8 cellular contexts compared by ENCODE assay signal in genomic region chr6:33312361-33313104, GRCh38. TPM values are rescaled to one million over a fixed set of nuclear protein-coding genes. Genes with fewer than 3 reads are reported as not detected.
DNase-seq lines count a peak whose midpoint lies in the region; ATAC-seq, FAIRE-seq and TF ChIP-seq lines count a peak whose summit lies in the region.

No MANE protein-coding gene starts in this region.

- CTCF ChIA-PET in endothelial cell of umbilical vein (lab: Charles Lee), result interaction anchor here (1.3 to 2.6 kb wide), 4 partner anchors 11 to 36 kb away, joined by 3 to 19 read pairs (median 8); partner anchors contain the start of genes B3GALT4 and RGL2

- no peak overlapping the region for H2AFZ ChIP-seq in endothelial cell of umbilical vein (ENCODE audit: low read depth, low read length)

- H3K9me1 ChIP-seq in endothelial cell of umbilical vein (replicated peaks; ENCODE audit: control insufficient read depth, extremely low read depth, insufficient read depth, low read length), result no peaks in the 10 kb centered on the region

- dilution Hi-C loops in endothelial cell of umbilical vein (cut with MboI; ENCODE audit: extremely low pct_ligation_motif_present, low sequenced_read_pairs), result no loop called here

- no TSS peak for BruUV-seq in endothelial cell of umbilical vein (replicated peaks; lab: Mats Ljungman, UMichigan)

- intact Hi-C loops in endothelial cell of umbilical vein (cut with micrococcal nuclease), result loop anchor here (1.0 to 10.0 kb wide), 4 partner anchors 33 to 262 kb away; partner anchors contain the start of genes B3GALT4, HSD17B8, RXRB and SLC39A7

- no peak for ATAC-seq in HG02623 (IDR thresholded peaks at IDR 0.05; ENCODE audit: unreplicated experiment)

- TF ChIP-seq POLR2A in endothelial cell of umbilical vein (IDR thresholded peaks at IDR 0.05; ENCODE audit: low read depth, low read length), result no peak

- peak overlapping the region; percentile 92 for H3K4me2 ChIP-seq in endothelial cell of umbilical vein (ENCODE audit: insufficient read depth, low read length)

- peak overlapping the region; percentile 37 to 96 (median 65) for H3K4me3 ChIP-seq in endothelial cell of umbilical vein (replicated peaks in 1 of 3; ENCODE audit: insufficient read depth in 1 of 3, low read depth in 1 of 3, low read length in 3 of 3)
- peak overlapping the region; percentile 98 for H3K4me3 ChIP-seq in mononuclear cell (ENCODE audit: low read length)

- peak overlapping the region; percentile 69 for H3K9ac ChIP-seq in endothelial cell of umbilical vein (replicated peaks; ENCODE audit: extremely low read depth, insufficient read depth, low read length)

- H3K9me3 ChIP-seq in endothelial cell of umbilical vein (replicated peaks; ENCODE audit: control insufficient read depth, insufficient read depth, low read length), result no peaks in the 10 kb centered on the region
- no peaks in the 10 kb centered on the region for H3K9me3 ChIP-seq in mononuclear cell (ENCODE audit: low read depth, low read length)

- TF ChIP-seq CTCF in endothelial cell of umbilical vein (IDR thresholded peaks at IDR 0.05; ENCODE audit: extremely low read depth in 1 of 2, insufficient read depth in 1 of 2, low read depth in 1 of 2, low read length in 2 of 2), result no peak

- peak; percentile 81 for DNase-seq in ELR (ENCODE audit: low read depth)
- peak; percentile 78 for DNase-seq in HT-29 (ENCODE audit: low spot score)
- DNase-seq in NOMO-1 (lab: John Stamatoyannopoulos, UW; ENCODE audit: unreplicated experiment in 2 of 2), result peak; percentile 45 to 67
- DNase-seq in activated CD8-positive, alpha-beta memory T cell treated with anti-CD3 and anti-CD28 coated beads, Interleukin-2, amount 50 U/mL, for 48 hours, result peak; percentile 79
- peak; percentile 39 for DNase-seq in endothelial cell of umbilical vein (ENCODE audit: low read depth, low spot score)
- DNase-seq in stimulated activated CD8-positive, alpha-beta memory T cell treated with anti-CD3 and anti-CD28 coated beads, Interleukin-4, amount 100 ng/mL, for 48 hours, result peak; percentile 83

- H3K4me1 ChIP-seq in endothelial cell of umbilical vein (ENCODE audit: control insufficient read depth, extremely low read depth, insufficient read depth, low read length) (peaks cover 16% of the 10 kb centered on the region), mononuclear cell (ENCODE audit: insufficient read depth, low read length) (peaks cover 63% of the 10 kb centered on the region)

- no peaks in the 10 kb centered on the region for H3K36me3 ChIP-seq in endothelial cell of umbilical vein (ENCODE audit: control insufficient read depth in 2 of 2, extremely low read depth in 1 of 2, insufficient read depth in 2 of 2, low read length in 2 of 2)

- no peak overlapping the region for H3K27ac ChIP-seq in endothelial cell of umbilical vein (ENCODE audit: insufficient read depth, low read depth, low read length)

- POLR2A ChIA-PET in endothelial cell of umbilical vein (lab: Charles Lee), result no interaction called here

- H4K20me1 ChIP-seq in endothelial cell of umbilical vein (replicated peaks; ENCODE audit: control insufficient read depth, extremely low read depth, insufficient read depth, low read length), result no peaks in the 10 kb centered on the region

- peaks cover 14% of the 10 kb centered on the region for H3K79me2 ChIP-seq in endothelial cell of umbilical vein (ENCODE audit: control insufficient read depth, insufficient read depth, low read length)

- FAIRE-seq in endothelial cell of umbilical vein (lab: Jason Lieb, UNC), result peak; percentile 31

- H3K27me3 ChIP-seq in endothelial cell of umbilical vein (ENCODE audit: control insufficient read depth in 2 of 2, insufficient read depth in 2 of 2, low read length in 2 of 2) (no peaks in the 10 kb centered on the region), mononuclear cell (ENCODE audit: insufficient read depth, low read length) (no peaks in the 10 kb centered on the region)

TF ChIP-seq in endothelial cell of umbilical vein, 7 proteins besides CTCF, POLR2A, EP300 and RAD21:
- no peak for TF ChIP-seq GATA2 (IDR thresholded peaks at IDR 0.05; ENCODE audit: insufficient read depth, insufficient read length, low read depth, low read length)
- no peak for TF ChIP-seq EZH2 (IDR thresholded peaks at IDR 0.05; ENCODE audit: borderline replicate concordance, low read depth, low read length, severe bottlenecking)
- TF ChIP-seq MYC (IDR thresholded peaks at IDR 0.05; ENCODE audit: low read depth, low read length), result no peak
- TF ChIP-seq, protein P1, sequence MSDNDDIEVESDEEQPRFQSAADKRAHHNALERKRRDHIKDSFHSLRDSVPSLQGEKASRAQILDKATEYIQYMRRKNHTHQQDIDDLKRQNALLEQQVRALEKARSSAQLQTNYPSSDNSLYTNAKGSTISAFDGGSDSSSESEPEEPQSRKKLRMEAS (IDR thresholded peaks at IDR 0.05; ENCODE audit: insufficient read depth, insufficient read length), result no peak
- TF ChIP-seq JUN (IDR thresholded peaks at IDR 0.05; ENCODE audit: borderline replicate concordance, insufficient read depth, insufficient read length, low read depth), result no peak
- TF ChIP-seq FOS (IDR thresholded peaks at IDR 0.05; ENCODE audit: borderline replicate concordance, insufficient read depth, low read length), result no peak
- no peak for TF ChIP-seq POLR2AphosphoS5 (IDR thresholded peaks at IDR 0.05; ENCODE audit: insufficient read depth, low read depth, low read length)

RNA-seq across cellular contexts. Expression of gene TAPBP, which starts 1.3 kb away (rescaled TPM):
- 163 and 194 TPM in 2 replicates for total RNA-seq in HT-29 (2014; rRNA removed; shearing (Covaris generic))
- 90.7 and 98.0 TPM in 2 replicates for total RNA-seq in endothelial cell of umbilical vein
- 69.6 and 79.9 TPM in 2 replicates for polyA plus RNA-seq in endothelial cell of umbilical vein
- 42.4 and 53.0 TPM in 2 replicates for polyA plus RNA-seq in endothelial cell of umbilical vein (2011; cell fraction: cytosol; rRNA removed)
- polyA plus RNA-seq in endothelial cell of umbilical vein (2011; cell fraction: nucleus; rRNA removed), result 59.5 and 68.8 TPM in 2 replicates
- polyA plus RNA-seq in endothelial cell of umbilical vein (2012), result 41.2 and 49.3 TPM in 2 replicates
- 57.0 and 60.6 TPM in 2 replicates for polyA minus RNA-seq in endothelial cell of umbilical vein
- polyA minus RNA-seq in endothelial cell of umbilical vein (2011; cell fraction: cytosol; rRNA and poly(A)+ RNA removed), result 38.7 TPM
- 24.4 and 32.1 TPM in 2 replicates for polyA minus RNA-seq in endothelial cell of umbilical vein (2011; cell fraction: nucleus; rRNA and poly(A)+ RNA removed)
- total RNA-seq in mononuclear cell, result 188 TPM

RNA-seq across cellular contexts. Expression of gene ZBTB22, which starts 5.0 kb away (rescaled TPM):
- 22.8 and 25.3 TPM in 2 replicates for total RNA-seq in HT-29 (2014; rRNA removed; shearing (Covaris generic))
- total RNA-seq in endothelial cell of umbilical vein (12.6 and 13.9 TPM in 2 replicates), mononuclear cell (12.6 TPM)
- 15.4 and 16.5 TPM in 2 replicates for polyA plus RNA-seq in endothelial cell of umbilical vein
- polyA plus RNA-seq in endothelial cell of umbilical vein (2011; cell fraction: cytosol; rRNA removed), result 12.3 and 14.5 TPM in 2 replicates
- polyA plus RNA-seq in endothelial cell of umbilical vein (2011; cell fraction: nucleus; rRNA removed), result 10.2 and 12.1 TPM in 2 replicates
- 8.0 and 11.4 TPM in 2 replicates for polyA plus RNA-seq in endothelial cell of umbilical vein (2012)
- 17.6 and 18.4 TPM in 2 replicates for polyA minus RNA-seq in endothelial cell of umbilical vein
- 7.0 TPM for polyA minus RNA-seq in endothelial cell of umbilical vein (2011; cell fraction: cytosol; rRNA and poly(A)+ RNA removed)
- 7.4 and 9.0 TPM in 2 replicates for polyA minus RNA-seq in endothelial cell of umbilical vein (2011; cell fraction: nucleus; rRNA and poly(A)+ RNA removed)

RNA-seq across cellular contexts. Expression of gene DAXX, which starts 10.2 kb away (rescaled TPM):
- 45.8 and 83.5 TPM in 2 replicates for total RNA-seq in HT-29 (2014; rRNA removed; shearing (Covaris generic))
- total RNA-seq in endothelial cell of umbilical vein (52.0 and 54.4 TPM in 2 replicates), mononuclear cell (15.2 TPM)
- polyA plus RNA-seq in endothelial cell of umbilical vein, result 19.2 and 20.5 TPM in 2 replicates
- 30.1 and 33.0 TPM in 2 replicates for polyA plus RNA-seq in endothelial cell of umbilical vein (2011; cell fraction: cytosol; rRNA removed)
- 40.9 and 50.0 TPM in 2 replicates for polyA plus RNA-seq in endothelial cell of umbilical vein (2011; cell fraction: nucleus; rRNA removed)
- 52.0 and 58.9 TPM in 2 replicates for polyA plus RNA-seq in endothelial cell of umbilical vein (2012)
- 17.5 and 28.2 TPM in 2 replicates for polyA minus RNA-seq in endothelial cell of umbilical vein
- polyA minus RNA-seq in endothelial cell of umbilical vein (2011; cell fraction: cytosol; rRNA and poly(A)+ RNA removed), result 7.6 TPM
- 11.7 and 14.9 TPM in 2 replicates for polyA minus RNA-seq in endothelial cell of umbilical vein (2011; cell fraction: nucleus; rRNA and poly(A)+ RNA removed)

RNA-seq across cellular contexts. Expression of gene RGL2, which starts 13.8 kb away (rescaled TPM):
- 38.2 and 42.6 TPM in 2 replicates for total RNA-seq in HT-29 (2014; rRNA removed; shearing (Covaris generic))
- 85.8 and 90.3 TPM in 2 replicates for total RNA-seq in endothelial cell of umbilical vein
- polyA plus RNA-seq in endothelial cell of umbilical vein, result 87.7 and 101 TPM in 2 replicates
- 39.3 and 50.9 TPM in 2 replicates for polyA plus RNA-seq in endothelial cell of umbilical vein (2011; cell fraction: cytosol; rRNA removed)
- polyA plus RNA-seq in endothelial cell of umbilical vein (2011; cell fraction: nucleus; rRNA removed), result 352 and 462 TPM in 2 replicates
- polyA plus RNA-seq in endothelial cell of umbilical vein (2012), result 43.0 and 44.3 TPM in 2 replicates
- polyA minus RNA-seq in endothelial cell of umbilical vein, result 80.4 and 85.1 TPM in 2 replicates
- 15.9 TPM for polyA minus RNA-seq in endothelial cell of umbilical vein (2011; cell fraction: cytosol; rRNA and poly(A)+ RNA removed)
- polyA minus RNA-seq in endothelial cell of umbilical vein (2011; cell fraction: nucleus; rRNA and poly(A)+ RNA removed), result 58.8 and 75.8 TPM in 2 replicates
- 14.7 TPM for total RNA-seq in mononuclear cell

RNA-seq across cellular contexts. Expression of gene PFDN6, which starts 23.1 kb away (rescaled TPM):
- 86.8 and 90.7 TPM in 2 replicates for total RNA-seq in HT-29 (2014; rRNA removed; shearing (Covaris generic))
- total RNA-seq in endothelial cell of umbilical vein, result 52.3 and 63.5 TPM in 2 replicates
- 27.5 and 31.0 TPM in 2 replicates for polyA plus RNA-seq in endothelial cell of umbilical vein
- polyA plus RNA-seq in endothelial cell of umbilical vein (2011; cell fraction: cytosol; rRNA removed), result 51.3 and 61.3 TPM in 2 replicates
- 35.2 and 48.3 TPM in 2 replicates for polyA plus RNA-seq in endothelial cell of umbilical vein (2011; cell fraction: nucleus; rRNA removed)
- 85.6 and 86.7 TPM in 2 replicates for polyA plus RNA-seq in endothelial cell of umbilical vein (2012)
- polyA minus RNA-seq in endothelial cell of umbilical vein, result 20.6 and 22.2 TPM in 2 replicates
- 13.7 TPM for polyA minus RNA-seq in endothelial cell of umbilical vein (2011; cell fraction: cytosol; rRNA and poly(A)+ RNA removed)
- polyA minus RNA-seq in endothelial cell of umbilical vein (2011; cell fraction: nucleus; rRNA and poly(A)+ RNA removed), result 9.4 and 17.9 TPM in 2 replicates
- total RNA-seq in mononuclear cell, result 11.1 TPM
